In the genomic region with DNA sequence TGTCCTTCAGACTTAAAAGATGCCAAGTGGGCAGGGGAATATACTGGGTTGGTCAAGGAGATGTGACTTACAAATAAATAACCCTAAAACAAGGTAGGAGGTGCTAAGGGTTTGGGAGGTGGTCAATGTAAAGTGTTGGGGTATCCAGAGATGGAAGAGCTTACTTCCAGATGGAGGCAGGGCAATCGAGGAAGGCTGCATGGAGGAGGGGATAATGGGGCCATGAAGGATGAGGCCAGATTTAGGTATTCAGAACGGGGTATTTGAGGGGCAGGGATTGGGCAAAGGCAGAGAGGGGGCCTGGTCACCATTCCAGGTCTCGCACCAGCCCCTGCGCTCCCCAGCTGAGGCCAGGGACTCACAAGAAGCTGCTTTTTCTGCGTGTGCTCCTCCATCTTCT, we compare ENCODE assay signal across 30 cellular contexts. TPM values are rescaled to one million over a fixed set of nuclear protein-coding genes. Genes with fewer than 3 reads are reported as not detected.
DNase-seq lines count a peak whose midpoint lies in the region; ATAC-seq and TF ChIP-seq lines count a peak whose summit lies in the region.
"Had no signal": no experiment of that assay in that cellular context is flagged by ENCODE, and none has a peak within 500 bp of the region (broad histone marks: within the 10 kb centered on the region; RNA-seq: fewer than 3 reads in every experiment).

No MANE protein-coding gene starts in this region.

- H3K4me3 Mint-ChIP-seq in activated naive CD4-positive, alpha-beta T cell treated with anti-CD3 and anti-CD28 coated beads, Interleukin-2, amount 50 U/mL, for 24 hours, result peak overlapping the region; percentile 24
- no peak overlapping the region for H3K4me3 Mint-ChIP-seq in activated naive CD4-positive, alpha-beta T cell treated with anti-CD3 and anti-CD28 coated beads for 36 hours
- H3K4me3 Mint-ChIP-seq in T-helper 17 cell, result peak overlapping the region; percentile 25
- H3K4me3 Mint-ChIP-seq in endothelial cell (ENCODE audit: unreplicated experiment), result no peak overlapping the region

- H2BK5ac ChIP-seq in neuronal stem cell (ENCODE audit: low read length), result no peak overlapping the region

- no peak overlapping the region for H3K14ac ChIP-seq in neuronal stem cell (ENCODE audit: low read length)

- H3K79me1 ChIP-seq in neuronal stem cell (ENCODE audit: low read depth, low read length), result no peaks in the 10 kb centered on the region

- peaks cover 2 to 6% of the 10 kb centered on the region in 2 donors for H3K36me3 ChIP-seq in neuronal stem cell (replicated peaks in 1 of 2; ENCODE audit: control insufficient read depth in 2 of 2, insufficient read depth in 2 of 2, low read length in 2 of 2)

- H3K9me3 ChIP-seq in T-helper 17 cell (ENCODE audit: control insufficient read depth, low read length, poor library complexity, severe bottlenecking) (no peaks in the 10 kb centered on the region), neuronal stem cell (replicated peaks in 1 of 2; ENCODE audit: control insufficient read depth in 2 of 2, insufficient read depth in 1 of 2, low read depth in 1 of 2, low read length in 2 of 2) (peaks cover 0 to 4% of the 10 kb centered on the region in 2 donors)
- H3K9me3 ChIP-seq: Caco-2, left ventricle myocardium inferior, MG63, sigmoid colon, tibial nerve had no signal

- no peaks in the 10 kb centered on the region for H3K27me3 ChIP-seq in neuronal stem cell (ENCODE audit: control insufficient read depth in 3 of 3, insufficient read depth in 3 of 3, low read depth in 1 of 3, low read length in 3 of 3)
- H3K27me3 ChIP-seq: MG63, sigmoid colon, tibial nerve had no signal

- peaks cover 14 to 16% of the 10 kb centered on the region in 2 donors for H3K4me1 ChIP-seq in neuronal stem cell (ENCODE audit: control insufficient read depth in 2 of 2, insufficient read depth in 1 of 2, low read depth in 1 of 2, low read length in 2 of 2)
- H3K4me1 ChIP-seq: Caco-2, left ventricle myocardium inferior had no signal

- H2BK120ac ChIP-seq in neuronal stem cell (ENCODE audit: low read depth, low read length), result no peak overlapping the region

- CTCF ChIA-PET in activated naive CD4-positive, alpha-beta T cell treated with anti-CD3 and anti-CD28 coated beads for 36 hours (lab: Charles Lee), result interaction anchor here (0.5 to 1.2 kb wide), 3 partner anchors 23 to 151 kb away, joined by 3 read pairs; no protein-coding TSS in a partner anchor

- intact Hi-C loops in activated naive CD4-positive, alpha-beta T cell treated with anti-CD3 and anti-CD28 coated beads for 36 hours (cut with micrococcal nuclease), result loop anchor here (10.0 kb wide), 1 partner anchor 380 kb away; no protein-coding TSS in a partner anchor

- peak overlapping the region; percentile 3 for H3K18ac ChIP-seq in neuronal stem cell (ENCODE audit: low read length)

- no peak overlapping the region for H2BK15ac ChIP-seq in neuronal stem cell (ENCODE audit: low read length)

- no peak overlapping the region for H3K23ac ChIP-seq in neuronal stem cell (ENCODE audit: low read depth, low read length, poor library complexity)

- H4K91ac ChIP-seq in neuronal stem cell (ENCODE audit: low read depth, low read length, poor library complexity), result no peak overlapping the region

- no peak overlapping the region for H3K9ac ChIP-seq in neuronal stem cell (ENCODE audit: low read depth, low read length, poor library complexity)
- H3K9ac ChIP-seq: KMS-11 had no signal

- no peak overlapping the region for H3K4ac ChIP-seq in neuronal stem cell (ENCODE audit: low read length)

- H2AK5ac ChIP-seq in neuronal stem cell (ENCODE audit: low read depth, low read length), result peak overlapping the region; percentile 2

- peak overlapping the region; percentile 18 for H3K27ac ChIP-seq in neuronal stem cell (replicated peaks; ENCODE audit: low read length)
- H3K27ac ChIP-seq: coronary artery, KMS-11, left ventricle myocardium inferior, sigmoid colon, tibial nerve had no signal

- TF ChIP-seq CTCF in endothelial cell (IDR thresholded peaks at IDR 0.05; ENCODE audit: unreplicated experiment), result no peak

- no peak overlapping the region for H3K4me2 ChIP-seq in neuronal stem cell (ENCODE audit: insufficient read depth, low read length, poor library complexity, severe bottlenecking)
- H3K4me2 ChIP-seq: KMS-11 had no signal

- peak overlapping the region; percentile 81 for H2AFZ ChIP-seq in neuronal stem cell (ENCODE audit: low read length)

- peak overlapping the region in 1 of 2 donors; percentile 14 for H3K4me3 ChIP-seq in neuronal stem cell (ENCODE audit: low read length in 2 of 2)
- H3K4me3 ChIP-seq: coronary artery, left ventricle myocardium inferior, MG63, sigmoid colon, tibial nerve had no signal

- no peaks in the 10 kb centered on the region for H3K27me3 Mint-ChIP-seq in activated naive CD4-positive, alpha-beta T cell treated with anti-CD3 and anti-CD28 coated beads, Interleukin-2, amount 50 U/mL, for 24 hours
- no peaks in the 10 kb centered on the region for H3K27me3 Mint-ChIP-seq in activated naive CD4-positive, alpha-beta T cell treated with anti-CD3 and anti-CD28 coated beads for 36 hours (ENCODE audit: low read depth)
- H3K27me3 Mint-ChIP-seq in T-helper 17 cell (no peaks in the 10 kb centered on the region), endothelial cell (ENCODE audit: unreplicated experiment) (peaks cover 4% of the 10 kb centered on the region)

- ATAC-seq in T-helper 17 cell (no peak), GM18511 (IDR thresholded peaks at IDR 0.05; ENCODE audit: unreplicated experiment) (no peak)
- ATAC-seq: esophagus mucosa, HCT116, PC-3, SK-N-SH treated with all-trans-retinoic acid at 6 μM for 48 hours had no signal

- DNase-seq in activated naive CD4-positive, alpha-beta T cell treated with anti-CD3 and anti-CD28 coated beads for 36 hours, result no peak
- DNase-seq in T-helper 17 cell (no peak), endothelial cell (ENCODE audit: low spot score) (no peak), neuronal stem cell (ENCODE audit: low spot score) (no peak), NCI-H524 (lab: John Stamatoyannopoulos, UW) (no peak), NCI-H1930 (lab: John Stamatoyannopoulos, UW) (no peak)
- DNase-seq: ACHN; activated T-cell treated with anti-CD3 and anti-CD28 coated beads, Interleukin-2, amount 50 U/mL, for 48 hours; Caco-2; DMS53; glutamatergic neuron; left ventricle myocardium inferior; mesenchymal stem cell; MG63; NCI-H1417 treated with DMSO at 0.1 percent for 48 hours; NCI-H2081 treated with DMSO at 0.1 percent for 48 hours; NCI-H2227 treated with DMSO at 0.1 percent for 48 hours; NCI-H69; PC-3; Right ventricle myocardium superior; sigmoid colon; stimulated activated CD4-positive, alpha-beta T cell treated with anti-CD3 and anti-CD28 coated beads, Interleukin-4, amount 100 ng/mL, for 1 hour had no signal

- H4K8ac ChIP-seq in neuronal stem cell (ENCODE audit: low read depth, low read length), result no peak overlapping the region

- H2BK12ac ChIP-seq in neuronal stem cell (ENCODE audit: low read length), result no peak overlapping the region

- peaks cover 24% of the 10 kb centered on the region for H3K36me3 Mint-ChIP-seq in activated naive CD4-positive, alpha-beta T cell treated with anti-CD3 and anti-CD28 coated beads, Interleukin-2, amount 50 U/mL, for 24 hours
- peaks cover 38% of the 10 kb centered on the region for H3K36me3 Mint-ChIP-seq in activated naive CD4-positive, alpha-beta T cell treated with anti-CD3 and anti-CD28 coated beads for 36 hours (ENCODE audit: low read depth)
- H3K36me3 Mint-ChIP-seq in T-helper 17 cell (ENCODE audit: low read depth), result peaks cover 21% of the 10 kb centered on the region
- peaks cover 44% of the 10 kb centered on the region for H3K36me3 Mint-ChIP-seq in endothelial cell (ENCODE audit: low read depth, unreplicated experiment)

- H3K4me1 Mint-ChIP-seq in activated naive CD4-positive, alpha-beta T cell treated with anti-CD3 and anti-CD28 coated beads, Interleukin-2, amount 50 U/mL, for 24 hours, result peaks cover 84% of the 10 kb centered on the region
- peaks cover 47% of the 10 kb centered on the region for H3K4me1 Mint-ChIP-seq in activated naive CD4-positive, alpha-beta T cell treated with anti-CD3 and anti-CD28 coated beads for 36 hours (ENCODE audit: low read depth)
- H3K4me1 Mint-ChIP-seq in T-helper 17 cell, result peaks cover 47% of the 10 kb centered on the region
- peaks cover 3% of the 10 kb centered on the region for H3K4me1 Mint-ChIP-seq in endothelial cell (ENCODE audit: unreplicated experiment)

- peak overlapping the region; percentile 69 for H3K27ac Mint-ChIP-seq in activated naive CD4-positive, alpha-beta T cell treated with anti-CD3 and anti-CD28 coated beads, Interleukin-2, amount 50 U/mL, for 24 hours
- H3K27ac Mint-ChIP-seq in activated naive CD4-positive, alpha-beta T cell treated with anti-CD3 and anti-CD28 coated beads for 36 hours, result no peak overlapping the region
- H3K27ac Mint-ChIP-seq in T-helper 17 cell, result peak overlapping the region; percentile 82
- H3K27ac Mint-ChIP-seq in endothelial cell (ENCODE audit: unreplicated experiment), result peak overlapping the region; percentile 32

- H3K9me3 Mint-ChIP-seq in activated naive CD4-positive, alpha-beta T cell treated with anti-CD3 and anti-CD28 coated beads, Interleukin-2, amount 50 U/mL, for 24 hours, result no peaks in the 10 kb centered on the region
- no peaks in the 10 kb centered on the region for H3K9me3 Mint-ChIP-seq in activated naive CD4-positive, alpha-beta T cell treated with anti-CD3 and anti-CD28 coated beads for 36 hours
- no peaks in the 10 kb centered on the region for H3K9me3 Mint-ChIP-seq in endothelial cell (ENCODE audit: unreplicated experiment)

- no CpG with 5 or more reads among the region's 5 CpGs for WGBS in neuronal stem cell (ENCODE audit: extremely low coverage in 2 of 2, insufficient read length in 2 of 2, insufficient replicate concordance in 1 of 2), 2 donors

RNA-seq across cellular contexts. Expression of gene FBXW11, which starts 57.9 kb away (rescaled TPM):
- 10 to 100 TPM; 32.8 to 35.5 TPM for total RNA-seq in activated naive CD4-positive, alpha-beta T cell treated with anti-CD3 and anti-CD28 coated beads for 36 hours
- total RNA-seq in T-helper 17 cell, result 10 to 100 TPM; 28.3 to 30.1 TPM
- total RNA-seq in endothelial cell (ENCODE audit: unreplicated experiment), result 62.0 TPM
- polyA plus RNA-seq in neuronal stem cell (2013, experiment 1 of 2), result 51.4 TPM
- 51.8 TPM for polyA plus RNA-seq in neuronal stem cell (2013, experiment 2 of 2)

Comparison
In these comparisons a context has a peak if more than half of its experiments do, and no peak if none do; other contexts are left out.
1. H3K4me3 Mint-ChIP-seq: peak in activated naive CD4-positive, alpha-beta T cell treated with anti-CD3 and anti-CD28 coated beads, Interleukin-2, amount 50 U/mL, for 24 hours (single experiment) and T-helper 17 cell (single experiment); none in activated naive CD4-positive, alpha-beta T cell treated with anti-CD3 and anti-CD28 coated beads for 36 hours (single experiment) and endothelial cell (single experiment).